In the genomic region with DNA sequence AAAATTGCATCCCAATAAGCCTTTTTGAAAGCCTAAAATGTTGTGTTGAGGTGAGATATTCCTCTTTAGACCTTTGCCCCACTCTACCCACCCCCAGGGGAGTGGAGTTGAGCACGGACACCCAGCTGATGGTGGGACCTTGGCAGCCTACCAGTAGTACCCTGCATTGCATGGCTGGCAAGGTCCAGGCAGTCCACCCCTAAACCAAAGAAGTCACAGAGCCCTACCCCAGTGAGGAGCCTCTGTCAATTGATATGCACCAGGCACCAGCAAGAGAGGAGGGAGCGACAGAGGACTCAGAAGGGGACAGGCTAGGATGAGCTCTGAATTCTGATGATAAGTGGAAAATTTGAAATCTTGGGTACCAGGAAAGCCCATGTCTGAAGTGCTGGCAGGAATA, we compare ENCODE assay signal across 33 cellular contexts. TPM values are rescaled to one million over a fixed set of nuclear protein-coding genes. Genes with fewer than 3 reads are reported as not detected.
"Had no signal": no experiment of that assay in that cellular context is flagged by ENCODE, and none has a peak within 500 bp of the region (broad histone marks: within the 10 kb centered on the region; RNA-seq: fewer than 3 reads in every experiment).

No MANE protein-coding gene starts in this region.

- H3K27me3 ChIP-seq: adrenal gland, body of pancreas, colonic mucosa had no signal

- H3K4me3 Mint-ChIP-seq: activated CD4-positive, alpha-beta memory T cell treated with anti-CD3 and anti-CD28 coated beads for 36 hours; activated CD4-positive, alpha-beta T cell treated with anti-CD3 and anti-CD28 coated beads for 36 hours; activated CD4-positive, alpha-beta T cell treated with anti-CD3 and anti-CD28 coated beads, Interleukin-2, amount 10 ng/mL, durations not matched to agents 24 days and 14 days; activated CD8-positive, alpha-beta memory T cell treated with anti-CD3 and anti-CD28 coated beads, Interleukin-2, amount 10 ng/mL, durations not matched to agents 7 days and 5 days; activated CD8-positive, alpha-beta T cell treated with anti-CD3 and anti-CD28 coated beads, Interleukin-2, amount 10 ng/mL, durations not matched to agents 7 days and 5 days; activated naive CD4-positive, alpha-beta T cell treated with anti-CD3 and anti-CD28 coated beads for 36 hours; activated naive CD4-positive, alpha-beta T cell treated with anti-CD3 and anti-CD28 coated beads, Interleukin-2, amount 50 U/mL, for 24 hours; activated naive CD8-positive, alpha-beta T cell treated with anti-CD3 and anti-CD28 coated beads for 36 hours; activated naive CD8-positive, alpha-beta T cell treated with anti-CD3 and anti-CD28 coated beads, Interleukin-2, amount 50 U/mL, for 24 hours; activated T-helper 1 cell treated with anti-CD3 and anti-CD28 coated beads, Interleukin-12 subunit alpha, Interleukin-12 subunit beta, Interleukin-2, Interleukin-4 antibody, amounts not matched to agents 30 ng/mL and 10 ng/mL and 1 ng/mL, durations not matched to agents 14 hours and 24 hours and 36 hours; effector memory CD8-positive, alpha-beta T cell had no signal

- DNase-seq: activated CD4-positive, alpha-beta memory T cell treated with anti-CD3 and anti-CD28 coated beads for 36 hours; activated CD4-positive, alpha-beta T cell treated with anti-CD3 and anti-CD28 coated beads for 36 hours; activated CD4-positive, CD25-positive, alpha-beta regulatory T cell; activated CD4-positive, CD25-positive, alpha-beta regulatory T cell treated with anti-CD3 and anti-CD28 coated beads, Interleukin-2, amount 50 U/mL, for 72 hours; activated CD8-positive, alpha-beta memory T cell treated with anti-CD3 and anti-CD28 coated beads, Interleukin-2, amount 10 ng/mL, durations not matched to agents 7 days and 5 days; activated CD8-positive, alpha-beta memory T cell treated with anti-CD3 and anti-CD28 coated beads, Interleukin-2, amount 50 U/mL, for 4 hours; activated CD8-positive, alpha-beta T cell treated with anti-CD3 and anti-CD28 coated beads, Interleukin-2, amount 10 ng/mL, durations not matched to agents 7 days and 5 days; activated effector memory CD4-positive, alpha-beta T cell treated with anti-CD3 and anti-CD28 coated beads, Interleukin-2, amount 50 U/mL, for 16 hours; activated naive CD4-positive, alpha-beta T cell treated with anti-CD3 and anti-CD28 coated beads for 36 hours; activated naive CD8-positive, alpha-beta T cell treated with anti-CD3 and anti-CD28 coated beads for 36 hours; activated naive CD8-positive, alpha-beta T cell treated with anti-CD3 and anti-CD28 coated beads, Interleukin-2, amount 50 U/mL, for 24 hours; activated T-cell treated with anti-CD3 and anti-CD28 coated beads, Interleukin-2, amount 50 U/mL, for 1 hour; activated T-cell treated with anti-CD3 and anti-CD28 coated beads, Interleukin-2, amount 50 U/mL, for 48 hours; adrenal gland; amygdala; aorta; body of pancreas; central memory CD4-positive, alpha-beta T cell; cerebellar nuclear complex; colonic mucosa; dermis blood vessel endothelial cell; effector CD4-positive, alpha-beta T cell; effector memory CD8-positive, alpha-beta T cell; erythroblast; foreskin fibroblast; T-helper 2 cell had no signal

- H3K36me3 ChIP-seq: adrenal gland, cardiac muscle cell, colonic mucosa had no signal

- H3K4me3 ChIP-seq: adrenal gland, body of pancreas, cardiac muscle cell, colonic mucosa had no signal

- H3K9me3 Mint-ChIP-seq: activated CD4-positive, alpha-beta T cell treated with anti-CD3 and anti-CD28 coated beads, Interleukin-2, amount 10 ng/mL, durations not matched to agents 24 days and 14 days; activated naive CD4-positive, alpha-beta T cell treated with anti-CD3 and anti-CD28 coated beads, Interleukin-2, amount 50 U/mL, for 24 hours; activated T-helper 1 cell treated with anti-CD3 and anti-CD28 coated beads, Interleukin-12 subunit alpha, Interleukin-12 subunit beta, Interleukin-2, Interleukin-4 antibody, amounts not matched to agents 30 ng/mL and 10 ng/mL and 1 ng/mL, durations not matched to agents 14 hours and 24 hours and 36 hours; activated T-helper 2 cell treated with anti-CD3 and anti-CD28 coated beads, Interferon-gamma antibody, Interleukin-2, Interleukin-4, amounts not matched to agents 10 μg/mL and 5 μg/mL and 100 μg/mL, durations not matched to agents 14 hours and 24 hours and 36 hours had no signal

- H3K9me3 ChIP-seq: adrenal gland, body of pancreas, colonic mucosa had no signal

- H3K36me3 Mint-ChIP-seq: activated CD4-positive, alpha-beta memory T cell treated with anti-CD3 and anti-CD28 coated beads for 36 hours; activated CD8-positive, alpha-beta memory T cell treated with anti-CD3 and anti-CD28 coated beads, Interleukin-2, amount 10 ng/mL, durations not matched to agents 7 days and 5 days; activated naive CD4-positive, alpha-beta T cell treated with anti-CD3 and anti-CD28 coated beads, Interleukin-2, amount 50 U/mL, for 24 hours; activated naive CD8-positive, alpha-beta T cell treated with anti-CD3 and anti-CD28 coated beads for 36 hours had no signal

- H3K4me1 ChIP-seq: adrenal gland, body of pancreas, colonic mucosa had no signal

- H3K27ac ChIP-seq: adrenal gland, body of pancreas, cardiac muscle cell, colonic mucosa had no signal

- H3K4me1 Mint-ChIP-seq: activated CD4-positive, alpha-beta T cell treated with anti-CD3 and anti-CD28 coated beads for 36 hours; activated CD4-positive, alpha-beta T cell treated with anti-CD3 and anti-CD28 coated beads, Interleukin-2, amount 10 ng/mL, durations not matched to agents 24 days and 14 days; activated CD8-positive, alpha-beta memory T cell treated with anti-CD3 and anti-CD28 coated beads, Interleukin-2, amount 10 ng/mL, durations not matched to agents 7 days and 5 days; activated naive CD4-positive, alpha-beta T cell treated with anti-CD3 and anti-CD28 coated beads, Interleukin-2, amount 50 U/mL, for 24 hours; activated naive CD8-positive, alpha-beta T cell treated with anti-CD3 and anti-CD28 coated beads for 36 hours had no signal

- ATAC-seq: activated CD4-positive, alpha-beta T cell treated with anti-CD3 and anti-CD28 coated beads for 36 hours; activated CD8-positive, alpha-beta memory T cell treated with anti-CD3 and anti-CD28 coated beads, Interleukin-2, amount 10 ng/mL, durations not matched to agents 7 days and 5 days; activated CD8-positive, alpha-beta T cell treated with anti-CD3 and anti-CD28 coated beads, Interleukin-2, amount 10 ng/mL, durations not matched to agents 7 days and 5 days; activated naive CD8-positive, alpha-beta T cell treated with anti-CD3 and anti-CD28 coated beads, Interleukin-2, amount 50 U/mL, for 24 hours; body of pancreas; effector memory CD8-positive, alpha-beta T cell had no signal

- H3K27ac Mint-ChIP-seq: activated CD4-positive, alpha-beta memory T cell treated with anti-CD3 and anti-CD28 coated beads for 36 hours; activated CD4-positive, alpha-beta T cell treated with anti-CD3 and anti-CD28 coated beads for 36 hours; activated CD4-positive, alpha-beta T cell treated with anti-CD3 and anti-CD28 coated beads, Interleukin-2, amount 10 ng/mL, durations not matched to agents 24 days and 14 days; activated CD8-positive, alpha-beta memory T cell treated with anti-CD3 and anti-CD28 coated beads, Interleukin-2, amount 10 ng/mL, durations not matched to agents 7 days and 5 days; activated CD8-positive, alpha-beta T cell treated with anti-CD3 and anti-CD28 coated beads, Interleukin-2, amount 10 ng/mL, durations not matched to agents 7 days and 5 days; activated naive CD4-positive, alpha-beta T cell treated with anti-CD3 and anti-CD28 coated beads for 36 hours; activated naive CD4-positive, alpha-beta T cell treated with anti-CD3 and anti-CD28 coated beads, Interleukin-2, amount 50 U/mL, for 24 hours; activated naive CD8-positive, alpha-beta T cell treated with anti-CD3 and anti-CD28 coated beads for 36 hours; activated naive CD8-positive, alpha-beta T cell treated with anti-CD3 and anti-CD28 coated beads, Interleukin-2, amount 50 U/mL, for 24 hours; activated T-helper 1 cell treated with anti-CD3 and anti-CD28 coated beads, Interleukin-12 subunit alpha, Interleukin-12 subunit beta, Interleukin-2, Interleukin-4 antibody, amounts not matched to agents 30 ng/mL and 10 ng/mL and 1 ng/mL, durations not matched to agents 14 hours and 24 hours and 36 hours; activated T-helper 2 cell treated with anti-CD3 and anti-CD28 coated beads, Interferon-gamma antibody, Interleukin-2, Interleukin-4, amounts not matched to agents 10 μg/mL and 5 μg/mL and 100 μg/mL, durations not matched to agents 14 hours and 24 hours and 36 hours; effector memory CD8-positive, alpha-beta T cell had no signal

- H3K27me3 Mint-ChIP-seq: activated CD4-positive, alpha-beta T cell treated with anti-CD3 and anti-CD28 coated beads, Interleukin-2, amount 10 ng/mL, durations not matched to agents 24 days and 14 days; activated naive CD4-positive, alpha-beta T cell treated with anti-CD3 and anti-CD28 coated beads, Interleukin-2, amount 50 U/mL, for 24 hours; activated naive CD8-positive, alpha-beta T cell treated with anti-CD3 and anti-CD28 coated beads for 36 hours had no signal

RNA-seq across cellular contexts. Expression of a gene that starts 38.6 kb away (rescaled TPM):
- total RNA-seq: activated CD4-positive, alpha-beta memory T cell treated with anti-CD3 and anti-CD28 coated beads for 36 hours; activated CD4-positive, alpha-beta T cell treated with anti-CD3 and anti-CD28 coated beads for 36 hours; activated CD4-positive, alpha-beta T cell treated with anti-CD3 and anti-CD28 coated beads, Interleukin-2, amount 10 ng/mL, durations not matched to agents 24 days and 14 days; activated CD8-positive, alpha-beta memory T cell treated with anti-CD3 and anti-CD28 coated beads for 36 hours; activated CD8-positive, alpha-beta memory T cell treated with anti-CD3 and anti-CD28 coated beads, Interleukin-2, amount 10 ng/mL, durations not matched to agents 7 days and 5 days; activated CD8-positive, alpha-beta T cell treated with anti-CD3 and anti-CD28 coated beads, Interleukin-2, amount 10 ng/mL, durations not matched to agents 7 days and 5 days; activated naive CD4-positive, alpha-beta T cell treated with anti-CD3 and anti-CD28 coated beads for 36 hours; activated naive CD8-positive, alpha-beta T cell treated with anti-CD3 and anti-CD28 coated beads for 36 hours; activated T-helper 1 cell treated with anti-CD3 and anti-CD28 coated beads, Interleukin-12 subunit alpha, Interleukin-12 subunit beta, Interleukin-2, Interleukin-4 antibody, amounts not matched to agents 30 ng/mL and 10 ng/mL and 1 ng/mL, durations not matched to agents 14 hours and 24 hours and 36 hours; activated T-helper 2 cell treated with anti-CD3 and anti-CD28 coated beads, Interferon-gamma antibody, Interleukin-2, Interleukin-4, amounts not matched to agents 10 μg/mL and 5 μg/mL and 100 μg/mL, durations not matched to agents 14 hours and 24 hours and 36 hours; cardiac muscle cell; dermis blood vessel endothelial cell; T-helper 1 cell treated with Interleukin-12 subunit alpha and Interleukin-12 subunit beta and Interleukin-4 antibody, amounts not matched to agents 30 ng/mL and 1 ng/mL, for 36 hours had no signal
